Comparison of ENCODE assay signal across 14 cellular contexts in genomic region chr7:116356333-116356965, GRCh38.
DNase-seq lines count a peak whose midpoint lies in the region; ATAC-seq and TF ChIP-seq lines count a peak whose summit lies in the region.
"Had no signal": no experiment of that assay in that cellular context is flagged by ENCODE, and none has a peak within 500 bp of the region (broad histone marks: within the 10 kb centered on the region; RNA-seq: fewer than 3 reads in every experiment).

No MANE protein-coding gene starts in this region.

- H3K4me3 Mint-ChIP-seq in natural killer cell = no peak overlapping the region
- no peak overlapping the region for H3K4me3 Mint-ChIP-seq in naive thymus-derived CD4-positive, alpha-beta T cell
- H3K4me3 Mint-ChIP-seq: central memory CD8-positive, alpha-beta T cell; stimulated activated naive CD8-positive, alpha-beta T cell treated with anti-CD3 and anti-CD28 coated beads, Interleukin-15, Interleukin-2, amounts not matched to agents 100 ng/mL and 50 ng/mL, for 24 hours; T-helper 2 cell treated with Interferon-gamma antibody and Interleukin-4, amounts not matched to agents 5 μg/mL and 100 μg/mL, for 36 hours had no signal

- peaks cover 6 to 7% of the 10 kb centered on the region in 2 donors for H3K27me3 Mint-ChIP-seq in natural killer cell (ENCODE audit: low read depth in 2 of 2)
- H3K27me3 Mint-ChIP-seq in naive thymus-derived CD4-positive, alpha-beta T cell = peaks cover 5 to 21% (median 9%) of the 10 kb centered on the region in 5 donors
- H3K27me3 Mint-ChIP-seq: stimulated activated naive CD8-positive, alpha-beta T cell treated with anti-CD3 and anti-CD28 coated beads, Interleukin-15, Interleukin-2, amounts not matched to agents 100 ng/mL and 50 ng/mL, for 24 hours had no signal

- H3K4me1 Mint-ChIP-seq in natural killer cell = peaks cover 0 to 6% of the 10 kb centered on the region in 2 donors
- H3K4me1 Mint-ChIP-seq in naive thymus-derived CD4-positive, alpha-beta T cell = no peaks in the 10 kb centered on the region
- H3K4me1 Mint-ChIP-seq: central memory CD8-positive, alpha-beta T cell had no signal

- ATAC-seq in RWPE2 (ENCODE audit: low read depth) = no peak
- no peak for ATAC-seq in upper lobe of left lung (ENCODE audit: low FRiP score in 2 of 2)
- no peak for ATAC-seq in natural killer cell
- no peak for ATAC-seq in naive thymus-derived CD4-positive, alpha-beta T cell

- H3K27ac ChIP-seq in RWPE2 (ENCODE audit: poor library complexity, severe bottlenecking) (peak overlapping the region; percentile 99), esophagus squamous epithelium (peak overlapping the region in 3 of 4 donors; percentile 77 to 86 (median 84)), muscle layer of duodenum (ENCODE audit: low read length) (peak overlapping the region; percentile 86), upper lobe of left lung (peak overlapping the region; percentile 76 to 81 (median 78))
- no peak overlapping the region for H3K27ac ChIP-seq in naive thymus-derived CD4-positive, alpha-beta T cell (ENCODE audit: low read depth, low read length)

- H3K9me3 ChIP-seq in RWPE2 (ENCODE audit: severe bottlenecking) (no peaks in the 10 kb centered on the region), esophagus squamous epithelium (no peaks in the 10 kb centered on the region), muscle layer of duodenum (ENCODE audit: control insufficient read depth in 1 of 2, low read length in 2 of 2) (no peaks in the 10 kb centered on the region), upper lobe of left lung (no peaks in the 10 kb centered on the region)
- no peaks in the 10 kb centered on the region for H3K9me3 ChIP-seq in naive thymus-derived CD4-positive, alpha-beta T cell (ENCODE audit: control insufficient read depth in 2 of 3, low read length in 3 of 3)

- POLR2A ChIA-PET in naive thymus-derived CD4-positive, alpha-beta T cell (lab: Charles Lee) = no interaction called here

- H3K4me3 ChIP-seq in RWPE2 (ENCODE audit: severe bottlenecking) = no peak overlapping the region
- H3K4me3 ChIP-seq in esophagus squamous epithelium = no peak overlapping the region
- no peak overlapping the region for H3K4me3 ChIP-seq in muscle layer of duodenum (ENCODE audit: low read depth in 1 of 2, low read length in 2 of 2)
- H3K4me3 ChIP-seq in upper lobe of left lung = no peak overlapping the region
- no peak overlapping the region for H3K4me3 ChIP-seq in naive thymus-derived CD4-positive, alpha-beta T cell (ENCODE audit: low read length)

- H3K27ac Mint-ChIP-seq in natural killer cell = no peak overlapping the region
- H3K27ac Mint-ChIP-seq in naive thymus-derived CD4-positive, alpha-beta T cell = no peak overlapping the region
- H3K27ac Mint-ChIP-seq: stimulated activated naive CD8-positive, alpha-beta T cell treated with anti-CD3 and anti-CD28 coated beads, Interleukin-15, Interleukin-2, amounts not matched to agents 100 ng/mL and 50 ng/mL, for 24 hours; T-helper 2 cell treated with Interferon-gamma antibody and Interleukin-4, amounts not matched to agents 5 μg/mL and 100 μg/mL, for 36 hours had no signal

- H3K9me3 Mint-ChIP-seq in natural killer cell = peaks cover 0 to 3% of the 10 kb centered on the region in 2 donors
- peaks cover 0 to 5% (median 0%) of the 10 kb centered on the region in 11 donors for H3K9me3 Mint-ChIP-seq in naive thymus-derived CD4-positive, alpha-beta T cell
- H3K9me3 Mint-ChIP-seq: central memory CD8-positive, alpha-beta T cell; stimulated activated naive CD8-positive, alpha-beta T cell treated with anti-CD3 and anti-CD28 coated beads, Interleukin-15, Interleukin-2, amounts not matched to agents 100 ng/mL and 50 ng/mL, for 24 hours; T-helper 2 cell treated with Interferon-gamma antibody and Interleukin-4, amounts not matched to agents 5 μg/mL and 100 μg/mL, for 36 hours had no signal

- no peaks in the 10 kb centered on the region for H3K27me3 ChIP-seq in RWPE2 (ENCODE audit: insufficient read depth, poor library complexity, severe bottlenecking)
- H3K27me3 ChIP-seq in esophagus squamous epithelium = no peaks in the 10 kb centered on the region
- H3K27me3 ChIP-seq in muscle layer of duodenum (ENCODE audit: low read depth, low read length) = no peaks in the 10 kb centered on the region
- no peaks in the 10 kb centered on the region for H3K27me3 ChIP-seq in upper lobe of left lung
- no peaks in the 10 kb centered on the region for H3K27me3 ChIP-seq in naive thymus-derived CD4-positive, alpha-beta T cell (ENCODE audit: control insufficient read depth in 2 of 2, insufficient read depth in 2 of 2, low read length in 2 of 2)

- no peak for DNase-seq in RWPE2 (ENCODE audit: low spot score)
- no peak for DNase-seq in esophagus squamous epithelium (lab: John Stamatoyannopoulos, UW)
- DNase-seq in upper lobe of left lung = no peak
- no peak for DNase-seq in natural killer cell
- DNase-seq in naive thymus-derived CD4-positive, alpha-beta T cell = no peak
- no peak for DNase-seq in activated T-cell treated with anti-CD3 and anti-CD28 coated beads, Interleukin-2, amount 50 U/mL, for 48 hours
- DNase-seq: activated effector memory CD4-positive, alpha-beta T cell treated with Interleukin-2 at 50 U/mL for 16 hours; COR-L47; KG1; stimulated activated CD4-positive, alpha-beta T cell treated with anti-CD3 and anti-CD28 coated beads, Interleukin-4, amount 100 ng/mL, for 4 hours had no signal

- no peak for TF ChIP-seq POLR2A in esophagus squamous epithelium (IDR thresholded peaks at IDR 0.05)
- no peak for TF ChIP-seq POLR2A in upper lobe of left lung (IDR thresholded peaks at IDR 0.05)

- H3K36me3 Mint-ChIP-seq in natural killer cell = no peaks in the 10 kb centered on the region
- H3K36me3 Mint-ChIP-seq in naive thymus-derived CD4-positive, alpha-beta T cell = no peaks in the 10 kb centered on the region

- no peak for TF ChIP-seq CTCF in RWPE2 (IDR thresholded peaks at IDR 0.05; ENCODE audit: poor library complexity, severe bottlenecking)
- TF ChIP-seq CTCF in esophagus squamous epithelium (IDR thresholded peaks at IDR 0.05) = no peak
- TF ChIP-seq CTCF in upper lobe of left lung (IDR thresholded peaks at IDR 0.05) = no peak
- TF ChIP-seq CTCF in natural killer cell (IDR thresholded peaks at IDR 0.05) = no peak

- H3K36me3 ChIP-seq in RWPE2 (ENCODE audit: low read depth) (no peaks in the 10 kb centered on the region), esophagus squamous epithelium (no peaks in the 10 kb centered on the region), muscle layer of duodenum (ENCODE audit: control insufficient read depth in 1 of 2, insufficient read depth in 2 of 2, low read length in 2 of 2) (no peaks in the 10 kb centered on the region), upper lobe of left lung (no peaks in the 10 kb centered on the region)
- no peaks in the 10 kb centered on the region for H3K36me3 ChIP-seq in naive thymus-derived CD4-positive, alpha-beta T cell (ENCODE audit: control insufficient read depth in 2 of 3, insufficient read depth in 3 of 3, low read length in 3 of 3)

- CTCF ChIA-PET in naive thymus-derived CD4-positive, alpha-beta T cell (lab: Charles Lee) = no interaction called here

- H3K4me1 ChIP-seq in RWPE2 (ENCODE audit: insufficient read depth, poor library complexity, severe bottlenecking) (peaks cover 51% of the 10 kb centered on the region), esophagus squamous epithelium (peaks cover 13 to 43% (median 32%) of the 10 kb centered on the region in 3 donors), muscle layer of duodenum (ENCODE audit: control insufficient read depth in 1 of 2, insufficient read depth in 2 of 2, low read length in 2 of 2) (peaks cover 27 to 33% of the 10 kb centered on the region in 2 donors), upper lobe of left lung (peaks cover 39 to 51% (median 44%) of the 10 kb centered on the region in 4 donors)
- no peaks in the 10 kb centered on the region for H3K4me1 ChIP-seq in naive thymus-derived CD4-positive, alpha-beta T cell (ENCODE audit: control insufficient read depth in 2 of 2, insufficient read depth in 2 of 2, low read length in 2 of 2)

- WGBS in esophagus squamous epithelium, 2 donors = 40 to 75% methylated on average over 1 of the region's 1 CpG
- WGBS in upper lobe of left lung, 2 donors = 76 to 100% methylated on average over 1 of the region's 1 CpG

- intact Hi-C loops in esophagus squamous epithelium (cut with DNase I) (loop anchor here (10.0 kb wide), 1 partner anchor 78 kb away; no protein-coding TSS in a partner anchor), natural killer cell (cut with micrococcal nuclease) (no loop called here)
- intact Hi-C loops in naive thymus-derived CD4-positive, alpha-beta T cell (cut with micrococcal nuclease) = no loop called here

- no peak for TF ChIP-seq EP300 in upper lobe of left lung (IDR thresholded peaks at IDR 0.05)
